10 cellular contexts compared by ENCODE assay signal in the genomic region with DNA sequence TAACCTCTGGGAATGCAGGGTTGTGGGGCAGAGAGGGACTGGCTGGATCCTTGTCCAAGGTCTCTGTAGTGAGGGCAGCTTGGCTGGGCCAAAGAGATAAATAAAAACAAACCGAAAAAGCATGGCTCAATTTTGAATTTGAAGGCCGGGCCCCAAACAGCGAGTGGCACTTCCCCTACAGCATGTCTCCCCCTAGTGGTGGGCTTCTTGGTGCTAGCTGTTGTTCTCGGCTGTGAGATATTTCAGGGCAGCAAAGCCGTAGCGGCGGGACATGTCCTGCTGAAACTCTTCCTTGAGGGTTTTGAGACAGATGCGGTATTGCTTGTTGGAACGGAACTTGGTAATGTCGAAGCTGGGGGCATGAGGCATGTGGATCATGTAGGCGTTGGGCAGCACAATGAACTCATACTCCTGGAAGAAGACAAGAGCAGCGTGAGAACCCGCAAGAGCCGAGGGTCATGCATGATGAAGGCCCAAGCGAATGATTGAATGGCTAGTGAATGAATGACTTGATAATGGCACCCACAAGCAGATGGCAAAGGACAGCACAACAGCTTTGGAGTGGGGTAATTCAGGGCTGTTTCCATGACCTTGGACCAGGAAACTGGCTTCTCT.
DNase-seq lines count a peak whose midpoint lies in the region; ATAC-seq, FAIRE-seq and TF ChIP-seq lines count a peak whose summit lies in the region.
"Had no signal": no experiment of that assay in that cellular context is flagged by ENCODE, and none has a peak within 500 bp of the region (broad histone marks: within the 10 kb centered on the region; RNA-seq: fewer than 3 reads in every experiment).

No MANE protein-coding gene starts in this region.

- DNase-seq in NCI-H82 (lab: John Stamatoyannopoulos, UW) (peak; percentile 60), NCI-H82 treated with DMSO at 0.1 percent for 48 hours (lab: John Stamatoyannopoulos, UW; ENCODE audit: unreplicated experiment) (no peak), body of pancreas (peak in 2 of 4 donors; percentile 13 to 16), retina (peak; percentile 6), Ammon's horn (ENCODE audit: low spot score) (no peak), HTR-8/SVneo (ENCODE audit: insufficient read length, low spot score) (no peak)
- peak; percentile 43 for DNase-seq in Jurkat, Clone E6-1 (ENCODE audit: low read depth, low spot score)
- DNase-seq in effector CD4-positive, alpha-beta T cell, result no peak

- H3K27me3 ChIP-seq in body of pancreas, result no peaks in the 10 kb centered on the region

- WGBS in body of pancreas, 2 donors, result 95 to 96% methylated on average over 15 of the region's 15 CpGs

- no peak overlapping the region for H3K27ac ChIP-seq in body of pancreas
- H3K27ac ChIP-seq: skin epidermis had no signal

- peak in 5 of 7 experiments; percentile 8 to 26 (median 21) for TF ChIP-seq CTCF in body of pancreas (IDR thresholded peaks at IDR 0.05)

- peaks cover 22% of the 10 kb centered on the region for H3K4me1 ChIP-seq in body of pancreas

- no peak for ATAC-seq in body of pancreas

- TF ChIP-seq POLR2A in body of pancreas (IDR thresholded peaks at IDR 0.05), result no peak

- FAIRE-seq in HTR-8/SVneo (lab: Jason Lieb, UNC), result no peak
- FAIRE-seq: astrocyte had no signal

- no peaks in the 10 kb centered on the region for H3K36me3 ChIP-seq in body of pancreas (replicated peaks in 1 of 2; ENCODE audit: insufficient read depth in 1 of 2, low read depth in 2 of 2)

- intact Hi-C loops in body of pancreas (cut with DNase I), result no loop called here

- no peak overlapping the region for H3K4me3 ChIP-seq in Jurkat, Clone E6-1 (ENCODE audit: low read length)
- no peak overlapping the region for H3K4me3 ChIP-seq in body of pancreas
- H3K4me3 ChIP-seq: skin epidermis had no signal

- H3K9me3 ChIP-seq in body of pancreas, result no peaks in the 10 kb centered on the region

Comparison
In these comparisons a context has a peak if more than half of its experiments do, and no peak if none do; other contexts are left out.
1. DNase-seq: peak in NCI-H82 (single experiment), Jurkat, Clone E6-1 (single experiment) and retina (single experiment); none in NCI-H82 treated with DMSO at 0.1 percent for 48 hours (single experiment), effector CD4-positive, alpha-beta T cell (single experiment), Ammon's horn (single experiment) and HTR-8/SVneo (single experiment).